8 cellular contexts compared by ENCODE assay signal in the genomic region with DNA sequence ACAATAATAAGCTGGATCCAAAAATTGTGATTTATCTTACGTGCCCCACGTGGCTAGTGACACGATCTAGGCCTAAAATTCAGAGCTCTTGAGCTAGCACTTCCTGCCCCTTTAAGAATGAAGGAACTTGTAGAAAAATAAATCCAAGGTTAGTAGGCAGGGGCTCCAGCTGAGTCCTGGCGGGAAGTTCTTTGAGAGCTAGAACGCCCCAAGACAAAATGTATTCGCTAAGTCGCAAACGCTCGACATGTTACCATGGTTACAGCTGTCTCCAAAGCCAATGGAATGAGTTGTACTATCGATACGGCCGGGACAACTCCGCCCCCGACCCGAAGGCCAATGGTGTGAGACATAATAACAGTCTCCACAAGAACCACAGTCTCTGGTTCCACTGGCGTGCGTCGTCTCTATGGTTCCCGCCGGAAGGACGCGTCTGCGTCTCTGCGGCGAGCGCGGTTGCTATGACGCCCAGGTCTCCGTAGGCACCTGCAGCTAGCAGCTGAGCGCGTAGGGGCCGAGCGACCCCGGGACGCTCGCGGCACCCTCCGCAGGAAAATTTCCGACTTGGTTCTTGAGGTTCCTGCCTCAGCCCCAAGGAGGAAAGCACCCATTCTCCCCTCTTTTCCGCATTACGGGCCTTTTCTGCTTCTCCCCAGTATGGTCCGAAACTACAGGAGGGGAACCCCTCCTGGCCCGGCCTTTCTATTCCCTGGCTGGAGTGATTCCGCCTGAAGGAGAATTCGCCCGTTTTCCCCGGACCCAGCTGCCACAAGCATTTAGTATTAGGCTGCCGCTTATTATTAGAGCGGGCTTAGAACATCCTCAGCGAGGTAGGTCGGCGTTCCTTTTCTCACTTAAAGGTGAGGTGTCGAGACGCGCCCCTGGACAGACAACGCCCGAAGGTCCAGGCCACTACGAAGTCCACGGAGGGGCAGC. TPM values are rescaled to one million over a fixed set of nuclear protein-coding genes. Genes with fewer than 3 reads are reported as not detected.
A peak's percentile ranks its signal among the peaks of the same experiment; 100 is the strongest.
DNase-seq lines count a peak whose midpoint lies in the region; ATAC-seq and TF ChIP-seq lines count a peak whose summit lies in the region.

CCDC30 (plus strand) TSS at position 459 of the 936 bp plus-strand sequence. CDS start 17,266 bp downstream, outside the sequence.

- intact Hi-C loops in CD8-positive, alpha-beta T cell (cut with DNase I, micrococcal nuclease): loop anchor here (1.0 to 10.0 kb wide), 10 partner anchors 128 to 710 kb away; partner anchors contain the start of genes C1orf50 (in 2 of the 2), P3H1 (in 2 of the 2), PPIH (in 2 of the 2) and CFAP57 (in 1 of the 2)

- H3K27ac ChIP-seq in CD8-positive, alpha-beta T cell (ENCODE audit: low read depth, low read length): peak within 1 kb of the TSS; percentile 70

- H3K4me3 Mint-ChIP-seq in CD8-positive, alpha-beta T cell: peak within 1 kb of the TSS; percentile 84
- peak within 1 kb of the TSS; percentile 83 to 85 for H3K4me3 Mint-ChIP-seq in effector memory CD8-positive, alpha-beta T cell

- H3K36me3 ChIP-seq in CD8-positive, alpha-beta T cell (ENCODE audit: insufficient read depth, low read length): peaks cover 6% of the 10 kb centered on the region

- peaks cover 40% of the 10 kb centered on the region for H3K4me1 Mint-ChIP-seq in CD8-positive, alpha-beta T cell (ENCODE audit: low read depth)
- H3K4me1 Mint-ChIP-seq in effector memory CD8-positive, alpha-beta T cell (ENCODE audit: low read depth in 2 of 2): peaks cover 17 to 32% of the 10 kb centered on the region in 2 donors

- peak; percentile 98 for ATAC-seq in CD8-positive, alpha-beta T cell
- peak; percentile 97 for ATAC-seq in GM21360 (IDR thresholded peaks at IDR 0.05; ENCODE audit: unreplicated experiment)
- peak; percentile 93 for ATAC-seq in effector memory CD8-positive, alpha-beta T cell (replicated peaks)

- H3K9me3 Mint-ChIP-seq in CD8-positive, alpha-beta T cell: no peaks in the 10 kb centered on the region
- H3K9me3 Mint-ChIP-seq in effector memory CD8-positive, alpha-beta T cell: no peaks in the 10 kb centered on the region

- DNase-seq in CD8-positive, alpha-beta T cell: peak; percentile 92 to 99 (median 93)
- DNase-seq in HS-5 (ENCODE audit: low read depth): peak; percentile 97
- DNase-seq in NK-92 (lab: John Stamatoyannopoulos, UW; ENCODE audit: unreplicated experiment): peak; percentile 92
- DNase-seq in activated CD8-positive, alpha-beta memory T cell treated with anti-CD3 and anti-CD28 coated beads for 4 hours (ENCODE audit: low read depth in 2 of 2): peak; percentile 90 to 95
- peak; percentile 93 to 96 (median 95) for DNase-seq in effector memory CD8-positive, alpha-beta T cell
- DNase-seq in medulla oblongata (ENCODE audit: extremely low spot score): peak; percentile 97
- peak; percentile 75 to 92 (median 91) for DNase-seq in stimulated activated CD4-positive, alpha-beta T cell treated with anti-CD3 and anti-CD28 coated beads, TNF-alpha, amount 100 ng/mL, for 4 hours (ENCODE audit: low read depth in 3 of 3)

- H3K4me3 ChIP-seq in CD8-positive, alpha-beta T cell (ENCODE audit: low read depth, low read length): peak within 1 kb of the TSS; percentile 62

- no peak for TF ChIP-seq CTCF in CD8-positive, alpha-beta T cell (IDR thresholded peaks at IDR 0.05)

- peak within 1 kb of the TSS; percentile 93 for H3K27ac Mint-ChIP-seq in CD8-positive, alpha-beta T cell
- peak within 1 kb of the TSS; percentile 96 to 97 for H3K27ac Mint-ChIP-seq in effector memory CD8-positive, alpha-beta T cell

- POLR2A ChIA-PET in CD8-positive, alpha-beta T cell (lab: Charles Lee): interaction anchor here (0.5 to 1.5 kb wide), 6 partner anchors 147 to 357 kb away, joined by 3 to 6 read pairs (median 3); partner anchors contain the start of genes C1orf50, P3H1 and YBX1

- no peaks in the 10 kb centered on the region for H3K27me3 ChIP-seq in CD8-positive, alpha-beta T cell (ENCODE audit: insufficient read depth, low read length)

- CTCF ChIA-PET in CD8-positive, alpha-beta T cell (lab: Charles Lee): interaction anchor here (0.6 to 1.3 kb wide), 6 partner anchors 13 to 290 kb away, joined by 3 to 4 read pairs (median 4); no protein-coding TSS in a partner anchor

- H3K36me3 Mint-ChIP-seq in CD8-positive, alpha-beta T cell: peaks cover 36% of the 10 kb centered on the region
- H3K36me3 Mint-ChIP-seq in effector memory CD8-positive, alpha-beta T cell (ENCODE audit: insufficient read depth): peaks cover 47% of the 10 kb centered on the region

- H3K27me3 Mint-ChIP-seq in CD8-positive, alpha-beta T cell (ENCODE audit: low read depth): no peaks in the 10 kb centered on the region
- H3K27me3 Mint-ChIP-seq in effector memory CD8-positive, alpha-beta T cell: peaks cover 0 to 5% of the 10 kb centered on the region in 2 donors

- no peaks in the 10 kb centered on the region for H3K9me3 ChIP-seq in CD8-positive, alpha-beta T cell (ENCODE audit: low read length)

- peaks cover 23% of the 10 kb centered on the region for H3K4me1 ChIP-seq in CD8-positive, alpha-beta T cell (ENCODE audit: insufficient read depth, low read length)

RNA-seq across cellular contexts. Expression of gene CCDC30, which starts in this region (rescaled TPM):
- total RNA-seq in CD8-positive, alpha-beta T cell: 1 to 10 TPM; 2.5 to 2.8 TPM

Comparison
In these comparisons a context has a peak if more than half of its experiments do, and no peak if none do; other contexts are left out.
1. Peak in every context shown above with its lines: DNase-seq, ATAC-seq, H3K4me3 ChIP-seq and H3K27ac ChIP-seq.